ENCODE assay signal across 29 cellular contexts in the genomic region with DNA sequence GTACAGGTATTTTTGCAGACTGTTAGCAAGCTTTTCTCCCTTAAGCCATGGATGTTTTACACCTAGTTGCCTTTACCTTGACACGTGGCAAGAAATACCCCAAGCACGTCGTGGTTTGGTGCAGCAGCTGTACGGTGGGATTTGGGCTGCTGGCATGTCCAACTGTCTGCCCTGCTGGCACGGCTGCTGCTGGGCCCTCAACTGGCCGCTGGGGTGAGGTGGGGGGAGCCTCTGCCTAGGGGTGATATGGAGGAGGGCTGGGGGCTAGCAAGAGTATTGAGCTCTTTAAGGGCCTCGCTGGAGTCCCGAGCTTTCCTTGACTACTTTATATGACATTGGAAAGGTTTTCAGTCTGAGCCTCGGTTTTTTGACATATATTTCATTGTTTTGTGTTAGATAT.
"Had no signal": no experiment of that assay in that cellular context is flagged by ENCODE, and none has a peak within 500 bp of the region (broad histone marks: within the 10 kb centered on the region; RNA-seq: fewer than 3 reads in every experiment).

No MANE protein-coding gene starts in this region.

- ATAC-seq: activated CD4-positive, CD25-positive, alpha-beta regulatory T cell treated with anti-CD3 and anti-CD28 coated beads, Interleukin-2, amount 50 U/mL, for 24 hours; activated naive CD4-positive, alpha-beta T cell treated with anti-CD3 and anti-CD28 coated beads, Interleukin-2, amount 50 U/mL, for 72 hours; activated T-cell treated with anti-CD3 and anti-CD28 coated beads, Interleukin-2, amount 50 U/mL, for 4 hours; activated T-helper 17 cell treated with anti-CD3 and anti-CD28 coated beads, Interleukin-2, amount 50 U/mL, for 72 hours; foreskin keratinocyte; gastrocnemius medialis; heart left ventricle; T-helper 17 cell had no signal

- H3K36me3 ChIP-seq: breast epithelium had no signal

- H3K4me3 ChIP-seq: ascending aorta, breast epithelium, cardiac muscle cell, colonic mucosa, dorsolateral prefrontal cortex, esophagus muscularis mucosa, gastrocnemius medialis, heart left ventricle had no signal

- DNase-seq: activated B cell treated with CpG ODN at 0.5 μM for 24 hours; activated CD4-positive, alpha-beta T cell treated with anti-CD3 and anti-CD28 coated beads for 48 hours; activated CD4-positive, alpha-beta T cell treated with anti-CD3 and anti-CD28 coated beads, Interleukin-2, amount 50 U/mL, for 1 hour; activated CD4-positive, alpha-beta T cell treated with anti-CD3 and anti-CD28 coated beads, Interleukin-2, amount 50 U/mL, for 48 hours; activated gamma-delta T cell; activated naive CD4-positive, alpha-beta T cell; activated naive CD4-positive, alpha-beta T cell treated with anti-CD3 and anti-CD28 coated beads, Interleukin-2, amount 10 ng/mL, durations not matched to agents 7 days and 5 days; activated naive CD8-positive, alpha-beta T cell treated with anti-CD3 and anti-CD28 coated beads, Interleukin-2, amount 10 ng/mL, durations not matched to agents 7 days and 5 days; activated T-cell treated with anti-CD3 and anti-CD28 coated beads, Interleukin-2, amount 50 U/mL, for 4 hours; central memory CD4-positive, alpha-beta T cell; cerebellar nuclear complex; colonic mucosa; dorsolateral prefrontal cortex; effector memory CD4-positive, alpha-beta T cell; foreskin keratinocyte; gastrocnemius medialis; glutamatergic neuron; heart left ventricle; T-helper 1 cell; T-helper 17 cell; T1000; WERI-Rb-1 had no signal

- H3K27me3 ChIP-seq: ascending aorta, breast epithelium, cardiac muscle cell, colonic mucosa, dorsolateral prefrontal cortex, esophagus muscularis mucosa, foreskin keratinocyte, gastrocnemius medialis, heart left ventricle had no signal

- H3K4me1 ChIP-seq: breast epithelium, colonic mucosa, foreskin keratinocyte, gastrocnemius medialis had no signal

- H3K27ac ChIP-seq: ascending aorta, breast epithelium, cardiac muscle cell, colonic mucosa, dorsolateral prefrontal cortex, esophagus muscularis mucosa, foreskin keratinocyte, gastrocnemius medialis, heart left ventricle, WERI-Rb-1 had no signal

- H3K9me3 ChIP-seq: ascending aorta, breast epithelium, colonic mucosa, esophagus muscularis mucosa, gastrocnemius medialis, heart left ventricle had no signal
